Comparison of ENCODE assay signal across 16 cellular contexts in the genomic region with DNA sequence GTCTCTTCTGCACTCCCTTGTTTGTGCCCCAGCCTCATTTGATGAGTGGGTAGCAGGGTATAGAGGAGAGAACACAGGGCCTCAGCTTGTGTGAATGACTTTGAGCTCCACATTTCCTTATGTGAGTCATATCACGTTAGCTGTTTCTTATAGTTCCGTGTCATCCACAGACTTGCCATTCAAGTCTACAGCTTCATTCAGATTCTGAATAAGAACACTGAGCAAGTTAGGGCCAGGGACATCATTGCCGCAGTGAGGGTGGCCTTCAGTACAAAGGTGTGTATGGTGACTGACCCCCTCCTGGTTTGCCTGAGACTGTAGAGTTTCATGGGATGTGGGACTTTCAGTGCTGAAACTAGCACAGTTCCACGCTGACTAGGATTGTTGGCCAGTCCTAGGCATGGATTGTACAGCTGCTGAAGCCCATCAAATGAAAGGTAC. TPM values are rescaled to one million over a fixed set of nuclear protein-coding genes. Genes with fewer than 3 reads are reported as not detected.
DNase-seq lines count a peak whose midpoint lies in the region; ATAC-seq, FAIRE-seq and TF ChIP-seq lines count a peak whose summit lies in the region.
"Had no signal": no experiment of that assay in that cellular context is flagged by ENCODE, and none has a peak within 500 bp of the region (broad histone marks: within the 10 kb centered on the region; RNA-seq: fewer than 3 reads in every experiment).

No MANE protein-coding gene starts in this region.

- ATAC-seq in A549 (peak; percentile 34 to 35; a peak in 2 of 6 replicates), K562 (no peak), GM18867 (IDR thresholded peaks at IDR 0.05; ENCODE audit: unreplicated experiment) (no peak)
- ATAC-seq in naive thymus-derived CD4-positive, alpha-beta T cell, result peak; percentile 15

- no peaks in the 10 kb centered on the region for H3K27me3 Mint-ChIP-seq in naive thymus-derived CD4-positive, alpha-beta T cell

- H3K9me3 ChIP-seq in A549, result no peaks in the 10 kb centered on the region
- no peaks in the 10 kb centered on the region for H3K9me3 ChIP-seq in K562 (replicated peaks; ENCODE audit: control insufficient read depth, insufficient read depth, low read depth, low read length)
- H3K9me3 ChIP-seq in naive thymus-derived CD4-positive, alpha-beta T cell (ENCODE audit: control insufficient read depth in 2 of 3, low read length in 3 of 3), result no peaks in the 10 kb centered on the region
- H3K9me3 ChIP-seq: Peyer's patch had no signal

- H3K79me2 ChIP-seq in K562 (ENCODE audit: control insufficient read depth, insufficient read depth, low read length), result peaks cover 59% of the 10 kb centered on the region

- POLR2A ChIA-PET in A549 (lab: Yijun Ruan, JAX) (no interaction called here), K562 (lab: Yijun Ruan, JAX) (interaction anchor here (1.2 kb wide), 1 partner anchor 11 kb away, joined by 4 read pairs; no protein-coding TSS in a partner anchor)
- POLR2A ChIA-PET in naive thymus-derived CD4-positive, alpha-beta T cell (lab: Charles Lee), result interaction anchor here (0.6 kb wide), 1 partner anchor 1298 kb away, joined by 4 read pairs; no protein-coding TSS in a partner anchor

- no peak overlapping the region for H3K27ac ChIP-seq in A549
- no peak overlapping the region; the same call in 2 of the 3 replicates for H3K27ac ChIP-seq in K562 (ENCODE audit: extremely low read depth, low read depth, low read length)
- H3K27ac ChIP-seq in naive thymus-derived CD4-positive, alpha-beta T cell (ENCODE audit: low read depth, low read length), result no peak overlapping the region
- H3K27ac ChIP-seq: C4-2B, HL-60 had no signal

- BruUV-seq in K562 (replicated peaks; lab: Mats Ljungman, UMichigan), result no TSS peak

- no peaks in the 10 kb centered on the region; the same call in 2 of the 3 replicates for H3K4me1 ChIP-seq in A549
- peaks cover 0 to 3% of the 10 kb centered on the region in 2 experiments; a peak in 2 of 5 replicates for H3K4me1 ChIP-seq in K562 (replicated peaks in 1 of 2; ENCODE audit: control insufficient read depth in 2 of 2, insufficient read depth in 2 of 2, low read length in 2 of 2)
- peaks cover 29 to 48% of the 10 kb centered on the region in 2 donors for H3K4me1 ChIP-seq in naive thymus-derived CD4-positive, alpha-beta T cell (ENCODE audit: control insufficient read depth in 2 of 2, insufficient read depth in 2 of 2, low read length in 2 of 2)

- H3K27ac Mint-ChIP-seq in naive thymus-derived CD4-positive, alpha-beta T cell, result peak overlapping the region in 8 of 9 donors; percentile 13 to 63 (median 36)

- no peak overlapping the region for H2AFZ ChIP-seq in K562 (ENCODE audit: low read depth, low read length)

- peaks cover 0 to 3% (median 0%) of the 10 kb centered on the region in 11 donors for H3K9me3 Mint-ChIP-seq in naive thymus-derived CD4-positive, alpha-beta T cell

- no peak overlapping the region for H3K4me2 ChIP-seq in A549
- H3K4me2 ChIP-seq in K562 (ENCODE audit: insufficient read depth, low read length), result no peak overlapping the region

- peaks cover 34 to 80% (median 70%) of the 10 kb centered on the region in 7 donors for H3K4me1 Mint-ChIP-seq in naive thymus-derived CD4-positive, alpha-beta T cell

- FAIRE-seq in A549 (lab: Jason Lieb, UNC), result no peak
- peak; percentile 11 for FAIRE-seq in K562 (lab: Jason Lieb, UNC)

- peak overlapping the region in 9 of 10 donors; percentile 10 to 69 (median 47) for H3K4me3 Mint-ChIP-seq in naive thymus-derived CD4-positive, alpha-beta T cell

- no peak for TF ChIP-seq EP300 in A549 (IDR thresholded peaks at IDR 0.05)
- TF ChIP-seq EP300 in K562 (IDR thresholded peaks at IDR 0.05; ENCODE audit: low read length), result no peak

- H3K27me3 ChIP-seq in K562 (ENCODE audit: control insufficient read depth in 2 of 2, insufficient read depth in 2 of 2, low read length in 2 of 2), result no peaks in the 10 kb centered on the region
- no peaks in the 10 kb centered on the region for H3K27me3 ChIP-seq in naive thymus-derived CD4-positive, alpha-beta T cell (ENCODE audit: control insufficient read depth in 2 of 2, insufficient read depth in 2 of 2, low read length in 2 of 2)
- H3K27me3 ChIP-seq: Peyer's patch had no signal

- TF ChIP-seq CTCF in A549 (IDR thresholded peaks at IDR 0.05) (no peak), K562 (IDR thresholded peaks at IDR 0.05 in 2 of 3, conservative IDR thresholded peaks at IDR 0.05 in 1 of 3; ENCODE audit: insufficient read depth in 2 of 3, low read depth in 1 of 3, low read length in 3 of 3) (no peak)

- H3K36me3 ChIP-seq in K562 (ENCODE audit: control insufficient read depth, insufficient read depth, low read length), result peaks cover 96% of the 10 kb centered on the region
- peaks cover 24 to 56% (median 32%) of the 10 kb centered on the region in 3 experiments for H3K36me3 ChIP-seq in naive thymus-derived CD4-positive, alpha-beta T cell (ENCODE audit: control insufficient read depth in 2 of 3, insufficient read depth in 3 of 3, low read length in 3 of 3)

- in situ Hi-C loops in K562 (cut with MboI), result no loop called here

- CTCF ChIA-PET in A549 (lab: Yijun Ruan, JAX) (interaction anchor here (1.2 to 1.4 kb wide), 3 partner anchors 11 to 508 kb away, joined by 4 to 7 read pairs (median 4); no protein-coding TSS in a partner anchor), K562 (lab: Yijun Ruan, JAX; ENCODE audit: low intra/inter-chr PET ratio) (no interaction called here)
- CTCF ChIA-PET in naive thymus-derived CD4-positive, alpha-beta T cell (lab: Charles Lee), result interaction anchor here (0.8 to 2.4 kb wide), 4 partner anchors 12 to 508 kb away, joined by 3 to 7 read pairs (median 5); no protein-coding TSS in a partner anchor

- TF ChIP-seq RAD21 in A549 (conservative IDR thresholded peaks at IDR 0.05 in 1 of 2, IDR thresholded peaks at IDR 0.05 in 1 of 2) (no peak), K562 (CRISPR knock-in tag; conservative IDR thresholded peaks at IDR 0.05 in 1 of 2, IDR thresholded peaks at IDR 0.05 in 1 of 2) (no peak)

- peaks cover 14 to 44% (median 38%) of the 10 kb centered on the region in 5 donors for H3K36me3 Mint-ChIP-seq in naive thymus-derived CD4-positive, alpha-beta T cell

- TF ChIP-seq POLR2A in A549 (IDR thresholded peaks at IDR 0.05; ENCODE audit: low read length) (no peak), K562 (conservative IDR thresholded peaks at IDR 0.05) (no peak)

- no peak for DNase-seq in A549 (ENCODE audit: low read depth in 1 of 2, low spot score in 1 of 2)
- peak; percentile 42 for DNase-seq in EH (ENCODE audit: low read depth)
- no peak for DNase-seq in K562 (ENCODE audit: extremely low read depth in 1 of 4, low spot score in 3 of 4)
- DNase-seq in naive thymus-derived CD4-positive, alpha-beta T cell, result no peak
- no peak for DNase-seq in GM19240 (ENCODE audit: insufficient read length, low spot score)
- DNase-seq in AML-193 (lab: John Stamatoyannopoulos, UW), result no peak
- DNase-seq in NOMO-1 treated with DMSO at 0.1 percent for 48 hours (lab: John Stamatoyannopoulos, UW; ENCODE audit: unreplicated experiment), result no peak
- DNase-seq: mesendoderm; NCI-H2227 treated with DMSO at 0.1 percent for 48 hours; Peyer's patch; posterior cingulate gyrus; stimulated activated CD4-positive, alpha-beta T cell treated with anti-CD3 and anti-CD28 coated beads, Interleukin-4, amount 100 ng/mL, for 1 hour; stimulated activated naive CD4-positive, alpha-beta T cell treated with Interleukin-2 at 50 U/mL for 16 hours had no signal

- H3K4me3 ChIP-seq in A549, result no peak overlapping the region
- no peak overlapping the region for H3K4me3 ChIP-seq in K562
- no peak overlapping the region for H3K4me3 ChIP-seq in naive thymus-derived CD4-positive, alpha-beta T cell (ENCODE audit: low read length)
- H3K4me3 ChIP-seq: Peyer's patch had no signal

- WGBS in A549 (ENCODE audit: missing lambda C conversion rate), result 74% methylated on average over 4 of the region's 4 CpGs
- WGBS in K562 (ENCODE audit: insufficient coverage, low coverage, missing lambda C conversion rate), result 87% methylated on average over 4 of the region's 4 CpGs

- H3K9me1 ChIP-seq in K562 (ENCODE audit: control insufficient read depth, insufficient read depth, low read length), result peaks cover 4% of the 10 kb centered on the region

- H3K9ac ChIP-seq in K562 (ENCODE audit: insufficient read depth in 1 of 2, low read depth in 2 of 2, low read length in 2 of 2), result no peak overlapping the region

- intact Hi-C loops in K562 (cut with micrococcal nuclease), result no loop called here
- intact Hi-C loops in naive thymus-derived CD4-positive, alpha-beta T cell (cut with micrococcal nuclease), result no loop called here

- H4K20me1 ChIP-seq in K562 (replicated peaks; ENCODE audit: control insufficient read depth, insufficient read depth, low read length), result peaks cover 10% of the 10 kb centered on the region; the same call in 1 of the 2 replicates

TF ChIP-seq in K562, 482 proteins besides CTCF, POLR2A, EP300 and RAD21 (continues in another document):
- no peak for TF ChIP-seq WHSC1 (IDR thresholded peaks at IDR 0.05; ENCODE audit: low read length)

RNA-seq across cellular contexts. Expression of gene KLF3, which starts 23.6 kb away (rescaled TPM):
- polyA plus RNA-seq in A549 (2011; rRNA removed) (26.9 and 29.6 TPM in 2 replicates), A549 (2017; fragmentation: RNase III; extraction: RNeasy Plus Mini Kit Qiagen cat#74134 plus additional on column Dnase treatment) (10.5 to 11.6 TPM (median 11.2 TPM) in 3 replicates), K562 (2011; rRNA removed) (19.5 and 20.3 TPM in 2 replicates), K562 (2014; fragmentation: Illumina TruSeq; extraction: Trizol) (34.7 and 35.4 TPM in 2 replicates), K562 (2014; fragmentation: Nextera tagmentation; extraction: Ambion mirVana) (10 to 100 TPM in 1 of 2 experiments, 1 to 10 TPM in 1; 9.9 to 16.8 TPM), K562 (2014; rRNA removed) (18.1 and 20.2 TPM in 2 replicates)
- polyA plus RNA-seq in A549 (2012; cell fraction: cytosol; rRNA removed), result 6.3 and 7.6 TPM in 2 replicates
- 7.1 and 8.2 TPM in 2 replicates for polyA plus RNA-seq in A549 (2012; cell fraction: nucleus; rRNA removed)
- polyA minus RNA-seq in A549 (2011; rRNA and poly(A)+ RNA removed), result 45.3 and 45.8 TPM in 2 replicates
- 43.5 and 71.2 TPM in 2 replicates for total RNA-seq in K562 (2011; cell fraction: chromatin; rRNA removed; ENCODE audit: low replicate concordance)
- 24.8 and 33.7 TPM in 2 replicates for total RNA-seq in K562 (2011; cell fraction: nucleolus; rRNA removed)
- total RNA-seq in K562 (2011; cell fraction: nucleoplasm; rRNA removed), result 60.1 and 82.7 TPM in 2 replicates
- total RNA-seq in K562 (2014; rRNA removed) (17.3 and 18.7 TPM in 2 replicates), K562 (2014; rRNA removed; fragmentation: Illumina TruSeq; extraction: Trizol) (21.7 and 24.7 TPM in 2 replicates), K562 (2015; rRNA removed; fragmentation: Illumina TruSeq; extraction: Trizol) (16.4 and 16.5 TPM in 2 replicates), K562 (2021) (42.0 and 47.2 TPM in 2 replicates)
- polyA plus RNA-seq in K562 (2011; cell fraction: cytosol; rRNA removed), result 13.0 and 14.9 TPM in 2 replicates
- 28.1 and 33.0 TPM in 2 replicates for polyA plus RNA-seq in K562 (2011; cell fraction: nucleus; rRNA removed)
- 19.1 and 20.1 TPM in 2 replicates for polyA plus RNA-seq in K562 (2012)
- 45.2 and 57.9 TPM in 2 replicates for polyA minus RNA-seq in K562 (2011; rRNA and poly(A)+ RNA removed)
- 19.7 and 24.9 TPM in 2 replicates for polyA minus RNA-seq in K562 (2011; cell fraction: cytosol; rRNA and poly(A)+ RNA removed)
- 53.9 and 76.0 TPM in 2 replicates for polyA minus RNA-seq in K562 (2011; cell fraction: nucleus; rRNA and poly(A)+ RNA removed)
- total RNA-seq in naive thymus-derived CD4-positive, alpha-beta T cell, result 100 to 1,000 TPM in 4 of 5 experiments, 10 to 100 TPM in 1; 21.0 to 142 (median 132) TPM
- polyA plus RNA-seq in naive thymus-derived CD4-positive, alpha-beta T cell, result 10 to 100 TPM; 68.7 to 84.7 TPM

Comparison
In these comparisons a context has a peak if more than half of its experiments do, and no peak if none do; other contexts are left out.
1. ATAC-seq: peak in A549 (2 of 2) and naive thymus-derived CD4-positive, alpha-beta T cell (single experiment); none in K562 (single experiment) and GM18867 (single experiment).